8 cellular contexts compared by ENCODE assay signal in the genomic region with DNA sequence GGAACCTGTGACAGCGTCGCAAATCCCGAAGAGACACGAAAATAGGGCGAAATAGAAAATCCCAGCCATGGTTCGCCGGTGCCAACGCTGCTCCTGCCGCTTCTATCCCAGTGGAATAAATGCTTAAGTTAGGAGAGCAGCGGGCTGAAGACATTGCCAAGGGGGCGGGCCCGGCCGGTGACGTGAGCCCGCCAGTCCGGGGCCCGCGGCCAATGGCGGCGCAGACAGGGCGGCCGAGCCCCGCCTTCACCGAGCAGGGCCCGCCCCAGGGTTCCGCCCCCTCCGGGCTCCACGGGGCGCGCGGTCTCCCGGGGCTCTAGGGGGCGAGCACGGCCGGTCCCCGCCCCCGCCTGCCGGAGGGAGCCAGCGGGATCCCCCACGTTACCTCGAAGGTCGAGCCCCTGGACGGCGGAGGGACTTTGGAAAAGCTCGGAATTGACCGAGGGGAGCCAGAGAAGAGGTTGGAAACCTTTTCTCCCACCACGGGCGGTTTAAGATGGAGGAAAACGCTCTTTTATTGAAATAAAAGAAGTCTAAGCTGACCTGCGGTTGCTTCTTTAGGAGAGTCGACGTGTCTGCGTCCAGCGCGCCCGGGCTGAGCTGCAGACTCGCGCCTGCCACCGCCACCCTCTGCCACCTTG. TPM values are rescaled to one million over a fixed set of nuclear protein-coding genes. Genes with fewer than 3 reads are reported as not detected.
DNase-seq lines count a peak whose midpoint lies in the region; ATAC-seq lines count a peak whose summit lies in the region.

A gene (minus strand): TSS at position 125 of the 641 bp plus-strand sequence. CDS start 56 bp downstream, at position 69.

- peak; percentile 92 for ATAC-seq in GM18868 (IDR thresholded peaks at IDR 0.05; ENCODE audit: unreplicated experiment)
- ATAC-seq in HG03103 (IDR thresholded peaks at IDR 0.05; ENCODE audit: low read depth, unreplicated experiment): peak; percentile 91
- peak; percentile 91 for ATAC-seq in left lobe of liver

- peak within 1 kb of the TSS; percentile 81 for H3K4me3 Mint-ChIP-seq in dendritic cell treated with granulocyte-macrophage colony-stimulating factor and Interleukin-4, amounts not matched to agents 40 ng/mL and 50 ng/mL, for 4 days

- DNase-seq in A172 (ENCODE audit: low spot score) (peak; percentile 76), NCI-H446 treated with DMSO at 0.1 percent for 48 hours (lab: John Stamatoyannopoulos, UW) (peak; percentile 83), left lobe of liver (ENCODE audit: low spot score) (peak; percentile 89)
- peak; percentile 69 to 72 for DNase-seq in activated CD4-positive, alpha-beta T cell treated with anti-CD3 and anti-CD28 coated beads, Interleukin-2, amount 50 U/mL, for 24 hours (ENCODE audit: low read depth in 1 of 2, low spot score in 1 of 2)
- peak; percentile 76 for DNase-seq in stimulated activated CD4-positive, alpha-beta T cell treated with anti-CD3 and anti-CD28 coated beads, Interleukin-1b, Interleukin-23, amount 100 ng/mL, for 48 hours

- H3K4me1 Mint-ChIP-seq in dendritic cell treated with granulocyte-macrophage colony-stimulating factor and Interleukin-4, amounts not matched to agents 40 ng/mL and 50 ng/mL, for 4 days (ENCODE audit: low read depth): peaks cover 40% of the 10 kb centered on the region

- no peaks in the 10 kb centered on the region for H3K9me3 Mint-ChIP-seq in dendritic cell treated with granulocyte-macrophage colony-stimulating factor and Interleukin-4, amounts not matched to agents 40 ng/mL and 50 ng/mL, for 4 days

- intact Hi-C loops in dendritic cell treated with granulocyte-macrophage colony-stimulating factor and Interleukin-4, amounts not matched to agents 40 ng/mL and 50 ng/mL, for 4 days (cut with micrococcal nuclease): no loop called here

- peaks cover 83% of the 10 kb centered on the region for H3K27me3 Mint-ChIP-seq in dendritic cell treated with granulocyte-macrophage colony-stimulating factor and Interleukin-4, amounts not matched to agents 40 ng/mL and 50 ng/mL, for 4 days

- no peak within 1 kb of the TSS for H3K27ac Mint-ChIP-seq in dendritic cell treated with granulocyte-macrophage colony-stimulating factor and Interleukin-4, amounts not matched to agents 40 ng/mL and 50 ng/mL, for 4 days

- no peaks in the 10 kb centered on the region for H3K36me3 Mint-ChIP-seq in dendritic cell treated with granulocyte-macrophage colony-stimulating factor and Interleukin-4, amounts not matched to agents 40 ng/mL and 50 ng/mL, for 4 days (ENCODE audit: low read depth)

RNA-seq across cellular contexts. Expression of the gene that starts here (rescaled TPM):
- 28.1 and 32.9 TPM in 2 replicates for total RNA-seq in A172 (2014; rRNA removed; shearing (Covaris generic))
- 1.7 TPM for total RNA-seq in left lobe of liver

Comparison
In these comparisons a context has a peak if more than half of its experiments do, and no peak if none do; other contexts are left out.
1. Peak in every context shown above with its lines: DNase-seq and ATAC-seq.
2. RNA of the gene that starts here (total RNA-seq): 28.1 to 32.9 TPM in A172; 1.7 TPM in left lobe of liver (single experiment); every median in the first group is over 10 times any median in the second.